ENCODE assay signal across 18 cellular contexts in the genomic region with DNA sequence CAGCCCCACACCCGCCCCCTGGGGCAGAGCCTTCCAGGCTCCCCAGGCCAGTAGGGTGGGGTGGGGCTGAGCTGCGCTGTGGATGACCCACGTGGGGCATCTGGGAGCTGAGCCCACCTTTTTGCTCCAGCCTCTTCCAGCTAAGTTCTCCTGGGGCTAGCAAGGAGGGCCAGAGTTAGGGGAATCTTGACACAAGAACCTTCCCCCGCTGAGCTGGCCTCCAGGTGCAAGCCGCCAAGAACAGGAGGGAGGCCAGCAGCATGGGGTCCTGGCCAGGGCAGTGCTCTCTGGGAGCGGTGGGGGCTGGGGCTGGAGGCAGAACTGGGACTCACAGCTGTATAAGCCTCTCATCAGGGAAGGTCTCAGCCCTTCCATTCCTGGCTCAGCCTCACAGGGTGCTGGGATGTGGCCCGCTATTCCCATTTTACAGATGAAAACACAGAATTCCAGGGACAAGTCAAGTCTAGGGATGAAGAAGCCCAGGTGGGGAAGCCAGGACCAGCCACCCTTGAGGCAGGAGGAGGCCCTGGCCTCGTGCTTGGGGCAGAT. TPM values are rescaled to one million over a fixed set of nuclear protein-coding genes. Genes with fewer than 3 reads are reported as not detected.
A peak's percentile ranks its signal among the peaks of the same experiment; 100 is the strongest.
DNase-seq lines count a peak whose midpoint lies in the region; ATAC-seq, FAIRE-seq and TF ChIP-seq lines count a peak whose summit lies in the region.
"Had no signal": no experiment of that assay in that cellular context is flagged by ENCODE, and none has a peak within 500 bp of the region (broad histone marks: within the 10 kb centered on the region; RNA-seq: fewer than 3 reads in every experiment).

No MANE protein-coding gene starts in this region.

- TF ChIP-seq RAD21 in HepG2 (CRISPR knock-in tag; IDR thresholded peaks at IDR 0.05) = 0 out of 2 replicates have a peak, but pooled peaks have one; percentile 9

- peak overlapping the region; percentile 71; the same call in 1 of the 2 replicates for H3K9ac ChIP-seq in HepG2 (ENCODE audit: insufficient read depth, low read depth, low read length)

- H3K9me3 ChIP-seq in HepG2 (ENCODE audit: low read length) (no peaks in the 10 kb centered on the region), testis (no peaks in the 10 kb centered on the region)

- H3K79me2 ChIP-seq in HepG2 (ENCODE audit: insufficient read depth, low read length) = no peaks in the 10 kb centered on the region

- POLR2A ChIA-PET in HepG2 (lab: Yijun Ruan, JAX) = interaction anchor here (0.6 to 6.2 kb wide), 7 partner anchors 9 to 256 kb away, joined by 3 to 156 read pairs (median 3); a partner anchor contains a TSS

- intact Hi-C loops in HepG2 (cut with micrococcal nuclease; ENCODE audit: unreplicated experiment) (no loop called here), testis (cut with DNase I; ENCODE audit: low total_unique reads) (no loop called here)

- 83% methylated on average over 1 of the region's 8 CpGs for WGBS in HepG2 (ENCODE audit: low lambda C conversion rate)
- 75 to 79% methylated on average over 7 to 8 of the region's 8 CpGs for WGBS in testis, 2 donors

- H4K20me1 ChIP-seq in HepG2 (ENCODE audit: insufficient read depth, low read length) = no peaks in the 10 kb centered on the region

- TF ChIP-seq CTCF in fibroblast of mammary gland (conservative IDR thresholded peaks at IDR 0.05; ENCODE audit: control insufficient read depth, insufficient read depth, low read depth, low read length) (no peak), HepG2 (CRISPR knock-in tag; IDR thresholded peaks at IDR 0.05) (no peak), testis (IDR thresholded peaks at IDR 0.05) (no peak)

- BruUV-seq in HepG2 (replicated peaks; lab: Mats Ljungman, UMichigan) = no TSS peak

- DNase-seq in NCI-H146 (lab: John Stamatoyannopoulos, UW) (peak; percentile 54), fibroblast of mammary gland (ENCODE audit: low read depth) (peak; percentile 37), HepG2 (ENCODE audit: low spot score) (no peak), testis (peak; percentile 60)
- DNase-seq: activated CD4-positive, alpha-beta T cell treated with anti-CD3 and anti-CD28 coated beads, Interleukin-2, amount 50 U/mL, for 4 hours; GDM1; kidney glomerular epithelial cell; NCI-H1436; SIG-M5 had no signal

- H3K27me3 ChIP-seq in HepG2 (ENCODE audit: control insufficient read depth in 1 of 2, insufficient read depth in 2 of 2, low read length in 2 of 2) (no peaks in the 10 kb centered on the region), testis (no peaks in the 10 kb centered on the region)

- no peak overlapping the region for H2AFZ ChIP-seq in HepG2 (ENCODE audit: low read length)

- TF ChIP-seq EP300 in HepG2 (IDR thresholded peaks at IDR 0.05; ENCODE audit: low read depth in 2 of 2, low read length in 2 of 2) (no peak), HepG2 (CRISPR knock-in tag; IDR thresholded peaks at IDR 0.05; ENCODE audit: borderline replicate concordance) (no peak)

- CTCF ChIA-PET in HepG2 (lab: Yijun Ruan, JAX; ENCODE audit: low intra/inter-chr PET ratio, low total read pairs) = interaction anchor here (1.5 kb wide), 1 partner anchor 10 kb away, joined by 5 read pairs; no protein-coding TSS in a partner anchor

- in situ Hi-C loops in HepG2 (cut with HindIII; ENCODE audit: extremely low pct_ligation_motif_present, low pct_unique_long_range_greater_than_20kb) = no loop called here

- H3K4me3 ChIP-seq in fibroblast of mammary gland (ENCODE audit: control insufficient read depth, low read depth, low read length) (no peak overlapping the region), HepG2 (replicated peaks in 1 of 3; ENCODE audit: insufficient read depth in 1 of 3, low read depth in 2 of 3, low read length in 3 of 3) (peak overlapping the region in 1 of 3 experiments; percentile 72; a peak in 2 of 6 replicates), testis (no peak overlapping the region)

- H3K36me3 ChIP-seq in HepG2 (replicated peaks in 1 of 2; ENCODE audit: control insufficient read depth in 1 of 2, insufficient read depth in 2 of 2, low read length in 2 of 2) (no peaks in the 10 kb centered on the region), testis (ENCODE audit: low read depth, missing control alignments) (no peaks in the 10 kb centered on the region)

- no peak for FAIRE-seq in HepG2 (lab: Jason Lieb, UNC)
- FAIRE-seq: colon, D721Med, GM19239, H54 had no signal

- TF ChIP-seq POLR2A in HepG2 (IDR thresholded peaks at IDR 0.05; ENCODE audit: insufficient read depth in 1 of 2, low read depth in 2 of 2, low read length in 2 of 2) (no peak), testis (IDR thresholded peaks at IDR 0.05) (no peak)

- H3K27ac ChIP-seq in HepG2 (ENCODE audit: extremely low read length, insufficient read depth, low read length) (peak overlapping the region; percentile 90), testis (no peak overlapping the region)
- H3K27ac ChIP-seq: VCaP had no signal

- ATAC-seq in HepG2 = peak; percentile 0; the same call in 1 of the 3 replicates
- no peak for ATAC-seq in HG03025 (IDR thresholded peaks at IDR 0.05; ENCODE audit: low FRiP score, unreplicated experiment)
- no peak for ATAC-seq in HG03354 (IDR thresholded peaks at IDR 0.05; ENCODE audit: poor library complexity, severe bottlenecking, unreplicated experiment)
- no peak for ATAC-seq in HG03045 (IDR thresholded peaks at IDR 0.05; ENCODE audit: unreplicated experiment)
- ATAC-seq: stimulated activated memory B cell treated with anti-CD40 and anti-IgM and Interleukin-4, amounts not matched to agents 10 μg/mL and 1 μg/mL and 100 μg/mL, for 72 hours had no signal

- H3K4me2 ChIP-seq in HepG2 (ENCODE audit: low read depth, low read length) = peak overlapping the region; percentile 88

- peaks cover 57% of the 10 kb centered on the region for H3K4me1 ChIP-seq in HepG2 (ENCODE audit: insufficient read depth, low read length)
- H3K4me1 ChIP-seq in testis = peaks cover 14% of the 10 kb centered on the region

TF ChIP-seq in HepG2, 621 proteins besides CTCF, POLR2A, EP300 and RAD21 (continues in another document):
- peak; percentile 58; the same call in 1 of the 2 replicates for TF ChIP-seq ZNF430 (CRISPR knock-in tag; IDR thresholded peaks at IDR 0.05)
- 0 out of 2 replicates have a peak, but pooled peaks have one; percentile 5 for TF ChIP-seq SAP130 (CRISPR knock-in tag; IDR thresholded peaks at IDR 0.05; ENCODE audit: low read depth)
- TF ChIP-seq ZNF510 (CRISPR knock-in tag; IDR thresholded peaks at IDR 0.05; ENCODE audit: low read depth) = 0 out of 2 replicates have a peak, but pooled peaks have one; percentile 35
- TF ChIP-seq ZNF776 (CRISPR knock-in tag; IDR thresholded peaks at IDR 0.05) = peak; percentile 11; the same call in 1 of the 2 replicates
- 0 out of 2 replicates have a peak, but pooled peaks have one; percentile 4 for TF ChIP-seq POGZ (CRISPR knock-in tag; IDR thresholded peaks at IDR 0.05)
- TF ChIP-seq ZNF883 (CRISPR knock-in tag; IDR thresholded peaks at IDR 0.05; ENCODE audit: not compliant biosample characterization) = peak; percentile 12
- TF ChIP-seq ZNF790 (CRISPR knock-in tag; IDR thresholded peaks at IDR 0.05; ENCODE audit: borderline replicate concordance) = no peak
- TF ChIP-seq ZSCAN21 (CRISPR knock-in tag; IDR thresholded peaks at IDR 0.05; ENCODE audit: borderline replicate concordance) = peak; percentile 18; the same call in 1 of the 2 replicates

RNA-seq across cellular contexts. Expression of a gene that starts 21.5 kb away (rescaled TPM):
- 32.5 and 34.9 TPM in 2 replicates for total RNA-seq in HepG2 (2016; rRNA removed; fragmentation: Illumina TruSeq; extraction: Trizol)
- total RNA-seq in HepG2 (2016; cell fraction: cytosol; rRNA removed; fragmentation: Illumina TruSeq; extraction: Trizol; ENCODE audit: low read depth) = 5.5 and 6.4 TPM in 2 replicates
- 25.6 and 34.1 TPM in 2 replicates for total RNA-seq in HepG2 (2016; cell fraction: insoluble cytoplasmic fraction; rRNA removed; fragmentation: Illumina TruSeq; extraction: Trizol)
- total RNA-seq in HepG2 (2016; cell fraction: membrane; rRNA removed; fragmentation: Illumina TruSeq; extraction: Trizol) = 13.0 TPM in 2 replicates
- total RNA-seq in HepG2 (2016; cell fraction: nucleus; rRNA removed; fragmentation: Illumina TruSeq; extraction: Trizol) = 26.8 and 31.9 TPM in 2 replicates
- 11.6 and 15.6 TPM in 2 replicates for polyA plus RNA-seq in HepG2 (2011; rRNA removed)
- 6.1 and 10.1 TPM in 2 replicates for polyA plus RNA-seq in HepG2 (2011; cell fraction: cytosol; rRNA removed)
- polyA plus RNA-seq in HepG2 (2011; cell fraction: nucleus; rRNA removed) = 107 and 130 TPM in 2 replicates
- 20.2 and 23.9 TPM in 2 replicates for polyA plus RNA-seq in HepG2 (2012)
- polyA plus RNA-seq in HepG2 (2016; cell fraction: cytosol; fragmentation: Illumina TruSeq; extraction: Trizol; ENCODE audit: low read depth) = 4.0 and 4.1 TPM in 2 replicates
- polyA plus RNA-seq in HepG2 (2016; cell fraction: insoluble cytoplasmic fraction; fragmentation: Illumina TruSeq; extraction: Trizol; ENCODE audit: low read depth) = 23.4 and 31.6 TPM in 2 replicates
- polyA plus RNA-seq in HepG2 (2016; cell fraction: membrane; fragmentation: Illumina TruSeq; extraction: Trizol; ENCODE audit: low read depth) = 7.8 and 8.3 TPM in 2 replicates
- polyA plus RNA-seq in HepG2 (2016; cell fraction: nucleus; fragmentation: Illumina TruSeq; extraction: Trizol; ENCODE audit: insufficient read depth, low read depth) = 46.0 and 50.9 TPM in 2 replicates
- 55.5 TPM in 1 of 2 replicates, not detected in the other for polyA minus RNA-seq in HepG2 (2011; rRNA and poly(A)+ RNA removed; ENCODE audit: low replicate concordance)
- 17.1 and 19.0 TPM in 2 replicates for polyA minus RNA-seq in HepG2 (2011; cell fraction: cytosol; rRNA and poly(A)+ RNA removed)
- 35.9 and 37.7 TPM in 2 replicates for polyA minus RNA-seq in HepG2 (2011; cell fraction: nucleus; rRNA and poly(A)+ RNA removed)
- 1 to 10 TPM; 5.1 to 7.2 TPM for total RNA-seq in testis
- polyA plus RNA-seq in testis (ENCODE audit: insufficient read depth, low read depth, low replicate concordance) = 2.6 TPM
